8 cellular contexts compared by ENCODE assay signal in the genomic region with DNA sequence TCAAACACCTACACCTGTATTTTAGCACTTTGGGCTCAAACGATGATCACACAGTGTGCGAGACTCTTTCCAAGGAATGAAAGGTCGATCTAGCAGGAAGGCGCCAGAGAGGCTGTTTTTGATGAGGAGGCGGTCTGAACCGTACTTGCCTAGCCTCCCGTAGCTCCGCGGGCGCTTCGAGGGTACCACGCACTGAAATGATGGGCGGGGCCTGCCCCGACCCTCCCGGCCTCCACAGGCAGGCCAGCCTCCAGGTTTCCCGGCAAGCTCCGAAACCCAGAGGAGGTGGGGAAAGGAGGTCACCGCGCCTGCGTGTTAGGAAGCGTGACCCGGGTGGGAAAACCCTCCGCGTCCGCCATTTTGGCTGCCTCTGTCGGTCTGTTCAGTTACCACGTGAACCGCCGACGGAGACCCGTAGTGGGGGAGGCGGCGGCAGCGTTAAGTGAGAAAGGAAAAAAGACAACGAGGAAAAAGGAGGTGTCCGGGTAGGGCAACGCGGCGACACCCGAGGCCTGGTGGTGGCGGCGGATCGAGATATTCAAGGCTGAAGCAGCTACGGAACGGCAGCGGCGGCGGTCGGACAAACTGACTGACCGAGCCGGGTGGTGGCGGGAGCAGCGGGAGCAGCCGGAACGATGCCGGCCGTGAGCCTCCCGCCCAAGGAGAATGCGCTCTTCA. TPM values are rescaled to one million over a fixed set of nuclear protein-coding genes. Genes with fewer than 3 reads are reported as not detected.
DNase-seq lines count a peak whose midpoint lies in the region; ATAC-seq, FAIRE-seq and TF ChIP-seq lines count a peak whose summit lies in the region.

TSS of gene NAA15 (plus strand) at position 363 of the 678 bp plus-strand sequence. CDS start at position 636, 273 bp downstream.

- no peak for FAIRE-seq in urothelium cell line (lab: Jason Lieb, UNC)

- ATAC-seq in GM18498 (IDR thresholded peaks at IDR 0.05; ENCODE audit: unreplicated experiment) = peak; percentile 87
- ATAC-seq in HG02938 (IDR thresholded peaks at IDR 0.05; ENCODE audit: unreplicated experiment) = peak; percentile 72
- peak; percentile 96 for ATAC-seq in left ventricle myocardium superior
- ATAC-seq in psoas muscle = peak; percentile 86 to 90 (median 88)

- WGBS in psoas muscle, 3 donors = 0% methylated on average over 51 to 59 of the region's 59 CpGs

- peak within 1 kb of the TSS; percentile 99 for H3K4me3 ChIP-seq in psoas muscle

- H3K27ac ChIP-seq in angular gyrus (ENCODE audit: low read depth, low read length) = peak within 1 kb of the TSS; percentile 88
- H3K27ac ChIP-seq in psoas muscle = peak within 1 kb of the TSS; percentile 99

- no peak for TF ChIP-seq CTCF in psoas muscle (IDR thresholded peaks at IDR 0.05)

- H3K36me3 ChIP-seq in psoas muscle (ENCODE audit: insufficient read depth in 1 of 2, low read depth in 1 of 2) = no peaks in the 10 kb centered on the region

- intact Hi-C loops in left ventricle myocardium superior (cut with micrococcal nuclease) = no loop called here
- intact Hi-C loops in psoas muscle (cut with DNase I) = loop anchor here in 1 of 2 donors (5.0 kb wide), 1 partner anchor 34 kb away; no protein-coding TSS in a partner anchor

- DNase-seq in NCI-H187 (lab: John Stamatoyannopoulos, UW) (peak; percentile 88 to 90), T-helper 2 cell (peak; percentile 94 to 99 (median 98)), left ventricle myocardium superior (peak; percentile 99), psoas muscle (peak; percentile 98), urothelium cell line (ENCODE audit: low spot score) (peak; percentile 94)

- peaks cover 40% of the 10 kb centered on the region for H3K4me1 ChIP-seq in psoas muscle

- no peaks in the 10 kb centered on the region for H3K27me3 ChIP-seq in psoas muscle (ENCODE audit: insufficient read depth in 3 of 3, low read length in 2 of 3)

- H3K9me3 ChIP-seq in psoas muscle = no peaks in the 10 kb centered on the region

RNA-seq across cellular contexts. Expression of gene NAA15, which starts in this region (rescaled TPM):
- 36.1 TPM for total RNA-seq in left ventricle myocardium superior
- total RNA-seq in psoas muscle = 10 to 100 TPM; 31.9 to 53.7 (median 48.9) TPM
- 10 to 100 TPM; 17.2 to 43.0 (median 26.1) TPM for polyA plus RNA-seq in psoas muscle

Comparison
In these comparisons a context has a peak if more than half of its experiments do, and no peak if none do; other contexts are left out.
1. Peak in every context shown above with its lines: DNase-seq, ATAC-seq, H3K4me3 ChIP-seq and H3K27ac ChIP-seq.